7 cellular contexts compared by ENCODE assay signal in the genomic region with DNA sequence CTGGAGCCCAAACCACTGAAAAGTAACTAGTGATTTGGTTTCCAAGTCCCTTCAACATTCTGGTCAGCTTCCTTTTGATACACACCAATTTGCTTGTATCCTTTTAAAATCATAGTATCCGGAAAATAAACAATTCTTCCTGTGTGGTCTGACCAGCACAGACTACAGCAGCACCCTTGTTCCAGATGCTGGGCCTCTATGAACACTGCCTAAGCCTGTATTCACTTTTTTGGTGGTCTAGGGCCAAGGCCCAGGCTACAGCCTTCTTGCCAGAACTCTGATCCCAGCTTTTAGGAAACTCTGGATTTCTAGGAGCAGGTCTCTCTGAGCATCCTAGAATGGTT. TPM values are rescaled to one million over a fixed set of nuclear protein-coding genes. Genes with fewer than 3 reads are reported as not detected.
A peak's percentile ranks its signal among the peaks of the same experiment; 100 is the strongest.
DNase-seq lines count a peak whose midpoint lies in the region; ATAC-seq and TF ChIP-seq lines count a peak whose summit lies in the region.

No MANE protein-coding gene starts in this region.

- no peaks in the 10 kb centered on the region for H3K9me3 Mint-ChIP-seq in T-cell
- H3K9me3 Mint-ChIP-seq in glutamatergic neuron (ENCODE audit: unreplicated experiment): peaks cover 2% of the 10 kb centered on the region

- no peak overlapping the region for H3K27ac ChIP-seq in HCT116 (ENCODE audit: low read depth, low read length)

- no peak for ATAC-seq in HCT116
- ATAC-seq in T-cell (replicated peaks in 1 of 4): no peak
- no peak for ATAC-seq in GM21423 (IDR thresholded peaks at IDR 0.05; ENCODE audit: unreplicated experiment)

- H3K9me2 ChIP-seq in HCT116 (ENCODE audit: insufficient read depth): no peaks in the 10 kb centered on the region

- TF ChIP-seq CTCF in HCT116 (IDR thresholded peaks at IDR 0.05 in 2 of 3, conservative IDR thresholded peaks at IDR 0.05 in 1 of 3; ENCODE audit: borderline replicate concordance in 1 of 3, insufficient read depth in 1 of 3, low read depth in 2 of 3, low read length in 2 of 3) (no peak), glutamatergic neuron (IDR thresholded peaks at IDR 0.05; ENCODE audit: partially characterized antibody, unreplicated experiment) (no peak)

- H3K4me1 Mint-ChIP-seq in T-cell (peaks cover 6 to 12% (median 10%) of the 10 kb centered on the region in 3 donors), glutamatergic neuron (ENCODE audit: low read depth, unreplicated experiment) (peaks cover 2% of the 10 kb centered on the region)

- H3K27me3 ChIP-seq in HCT116 (ENCODE audit: insufficient read depth, low read length) (no peaks in the 10 kb centered on the region), skeletal muscle satellite cell (ENCODE audit: control insufficient read depth, insufficient read depth, low read length) (no peaks in the 10 kb centered on the region)

- RAD21 ChIA-PET in HCT116 (lab: Charles Lee; ENCODE audit: low non-redundant PET in 1 of 2, low total read pairs in 2 of 2, uncharacterized antibody in 2 of 2, unreplicated experiment in 2 of 2): no interaction called here

- H3K4me3 Mint-ChIP-seq in T-cell (peak overlapping the region; percentile 50 to 59 (median 51)), glutamatergic neuron (ENCODE audit: unreplicated experiment) (peak overlapping the region; percentile 78)

- CTCF ChIA-PET in HCT116 (lab: Charles Lee) (no interaction called here), T-cell (lab: Charles Lee) (no interaction called here)

- DNase-seq in HCT116 (ENCODE audit: low read depth, low spot score) (no peak), T-cell (no peak), glutamatergic neuron (no peak), NCI-H524 (lab: John Stamatoyannopoulos, UW) (no peak), cerebellum (ENCODE audit: low spot score) (no peak)

- no peaks in the 10 kb centered on the region for H3K36me3 Mint-ChIP-seq in T-cell
- H3K36me3 Mint-ChIP-seq in glutamatergic neuron (ENCODE audit: unreplicated experiment): no peaks in the 10 kb centered on the region

- peak overlapping the region; percentile 90 for H3K4me2 ChIP-seq in HCT116 (ENCODE audit: low read length)
- H3K4me2 ChIP-seq in skeletal muscle satellite cell (ENCODE audit: low read length): peak overlapping the region; percentile 90

- BruUV-seq in HCT116 (replicated peaks; lab: Mats Ljungman, UMichigan): no TSS peak

- H4K20me1 ChIP-seq in HCT116 (ENCODE audit: insufficient read depth): no peaks in the 10 kb centered on the region

- no peaks in the 10 kb centered on the region for H3K36me3 ChIP-seq in HCT116 (ENCODE audit: control insufficient read depth in 1 of 2, insufficient read depth in 2 of 2, low read length in 2 of 2)
- peaks cover 7% of the 10 kb centered on the region for H3K36me3 ChIP-seq in skeletal muscle satellite cell (ENCODE audit: insufficient read depth, low read length)

- H3K79me2 ChIP-seq in HCT116 (ENCODE audit: insufficient read depth, low read length): peaks cover 12% of the 10 kb centered on the region

- H3K4me3 ChIP-seq in HCT116 (replicated peaks in 1 of 2; ENCODE audit: low read depth in 1 of 2, low read length in 2 of 2): peak overlapping the region; percentile 62 to 65
- peak overlapping the region; percentile 79 for H3K4me3 ChIP-seq in skeletal muscle satellite cell (ENCODE audit: low read length)

- POLR2A ChIA-PET in HCT116 (lab: Charles Lee) (no interaction called here), T-cell (lab: Charles Lee) (no interaction called here)

- peak overlapping the region; percentile 66 for H2AFZ ChIP-seq in HCT116 (ENCODE audit: low read depth, low read length, poor library complexity, severe bottlenecking)

- H3K27me3 Mint-ChIP-seq in T-cell (peaks cover 71 to 72% of the 10 kb centered on the region in 2 donors), glutamatergic neuron (ENCODE audit: unreplicated experiment) (peaks cover 9% of the 10 kb centered on the region)

- intact Hi-C loops in HCT116 (cut with micrococcal nuclease): no loop called here

- H3K4me1 ChIP-seq in HCT116 (ENCODE audit: control insufficient read depth in 1 of 2, insufficient read depth in 2 of 2, low read length in 2 of 2) (peaks cover 7 to 21% of the 10 kb centered on the region in 2 experiments; a peak in 3 of 4 replicates), skeletal muscle satellite cell (ENCODE audit: control insufficient read depth, insufficient read depth, low read length) (peaks cover 32% of the 10 kb centered on the region)

- H3K9me3 ChIP-seq in HCT116 (ENCODE audit: control insufficient read depth in 1 of 2, insufficient read depth in 1 of 2, low read depth in 1 of 2, low read length in 2 of 2): no peaks in the 10 kb centered on the region
- no peaks in the 10 kb centered on the region for H3K9me3 ChIP-seq in skeletal muscle satellite cell (replicated peaks; ENCODE audit: low read length)

- H3K27ac Mint-ChIP-seq in T-cell (no peak overlapping the region), glutamatergic neuron (ENCODE audit: unreplicated experiment) (no peak overlapping the region)

- no peak for TF ChIP-seq POLR2A in HCT116 (IDR thresholded peaks at IDR 0.05; ENCODE audit: borderline replicate concordance, extremely low read depth, insufficient read depth, insufficient read length)

- H3K9ac ChIP-seq in HCT116 (ENCODE audit: low read length) (peak overlapping the region; percentile 57), skeletal muscle satellite cell (ENCODE audit: low read depth, low read length) (peak overlapping the region; percentile 92)

- TF ChIP-seq RAD21 in HCT116 (IDR thresholded peaks at IDR 0.05; ENCODE audit: low read depth): no peak

TF ChIP-seq in HCT116, 20 proteins besides CTCF, POLR2A, EP300 and RAD21:
- TF ChIP-seq CEBPB (IDR thresholded peaks at IDR 0.05; ENCODE audit: low read depth): no peak
- TF ChIP-seq ZFX (IDR thresholded peaks at IDR 0.05): no peak
- no peak for TF ChIP-seq SIN3A (IDR thresholded peaks at IDR 0.05; ENCODE audit: low read depth)
- TF ChIP-seq, protein P1, sequence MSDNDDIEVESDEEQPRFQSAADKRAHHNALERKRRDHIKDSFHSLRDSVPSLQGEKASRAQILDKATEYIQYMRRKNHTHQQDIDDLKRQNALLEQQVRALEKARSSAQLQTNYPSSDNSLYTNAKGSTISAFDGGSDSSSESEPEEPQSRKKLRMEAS (IDR thresholded peaks at IDR 0.05): no peak
TF ChIP-seq in HCT116: peak in this region for 0.

RNA-seq across cellular contexts. Expression of a gene that starts 0.8 kb away (rescaled TPM):
- total RNA-seq in HCT116 (2021; ENCODE audit: unreplicated experiment) (16.6 TPM), T-cell (under 1 TPM in 3 of 5 donors, not detected in 2; 0.16 to 0.47 (median 0.32) TPM), glutamatergic neuron (ENCODE audit: unreplicated experiment) (5.4 TPM), cerebellum (79.0 TPM)
- 5.9 and 7.0 TPM in 2 replicates for polyA plus RNA-seq in HCT116 (2012)
- 34.2 and 50.9 TPM in 2 replicates for total RNA-seq in skeletal muscle satellite cell (2012; rRNA removed)
